8 cellular contexts compared by ENCODE assay signal in the genomic region with DNA sequence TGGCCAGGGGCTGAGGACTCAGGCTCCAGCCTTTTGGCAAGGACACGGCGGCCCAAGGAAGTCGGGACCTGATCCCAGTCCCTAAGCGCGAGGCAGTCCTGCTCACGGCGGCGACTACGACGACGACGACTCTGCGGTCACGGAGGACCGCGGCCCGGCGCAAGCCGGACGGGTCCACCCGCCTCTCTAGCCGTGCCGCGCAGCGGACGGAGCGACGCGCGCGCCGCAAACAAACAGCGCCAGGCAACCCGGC. TPM values are rescaled to one million over a fixed set of nuclear protein-coding genes. Genes with fewer than 3 reads are reported as not detected.
DNase-seq lines count a peak whose midpoint lies in the region; ATAC-seq and TF ChIP-seq lines count a peak whose summit lies in the region.

No MANE protein-coding gene starts in this region.

- no peak overlapping the region for H3K56ac ChIP-seq in H9 (ENCODE audit: insufficient read length, low read depth, low read length)

- H3T11ph ChIP-seq in H9 (ENCODE audit: low read length) = no peak overlapping the region

- no peaks in the 10 kb centered on the region for H3K4me1 ChIP-seq in H9 (ENCODE audit: insufficient read depth, low read length)

- no peaks in the 10 kb centered on the region for H3K79me2 ChIP-seq in H9 (ENCODE audit: insufficient read depth, low read length)

- no peak overlapping the region for H2BK120ac ChIP-seq in H9 (ENCODE audit: low read depth, low read length, poor library complexity, severe bottlenecking)

- H3K23me2 ChIP-seq in H9 (ENCODE audit: insufficient read length, low read depth, low read length, poor library complexity, severe bottlenecking) = peaks cover 15% of the 10 kb centered on the region

- H3K14ac ChIP-seq in H9 (ENCODE audit: insufficient read depth, low read length) = no peak overlapping the region

- no peak overlapping the region for H3K27ac ChIP-seq in H9 (ENCODE audit: insufficient read length, low read depth, low read length)

- ATAC-seq in stimulated activated naive B cell treated with anti-CD40 and anti-IgM and Interleukin-4, amounts not matched to agents 10 μg/mL and 1 μg/mL and 100 μg/mL, for 72 hours (replicated peaks) = peak in 1 of 2 donors; percentile 4
- ATAC-seq in GM18502 (IDR thresholded peaks at IDR 0.05; ENCODE audit: poor library complexity, unreplicated experiment) = no peak
- no peak for ATAC-seq in HG03342 (IDR thresholded peaks at IDR 0.05; ENCODE audit: unreplicated experiment)
- no peak for ATAC-seq in GM21360 (IDR thresholded peaks at IDR 0.05; ENCODE audit: unreplicated experiment)

- H3K4ac ChIP-seq in H9 (ENCODE audit: low read depth, low read length) = no peak overlapping the region

- intact Hi-C loops in activated T-helper 2 cell treated with anti-CD3 and anti-CD28 coated beads, Interferon-gamma antibody, Interleukin-2, Interleukin-4, amounts not matched to agents 10 μg/mL and 5 μg/mL and 100 μg/mL, durations not matched to agents 14 hours and 24 hours and 36 hours (cut with micrococcal nuclease) = loop anchor here (1.0 kb wide), 1 partner anchor 185 kb away; no protein-coding TSS in a partner anchor

- H3K79me1 ChIP-seq in H9 (ENCODE audit: insufficient read depth, low read depth, low read length, poor library complexity, severe bottlenecking) = no peaks in the 10 kb centered on the region

- no peaks in the 10 kb centered on the region for H3K36me3 Mint-ChIP-seq in H9 (ENCODE audit: insufficient read depth in 1 of 3, low read depth in 3 of 3)
- H3K36me3 Mint-ChIP-seq in activated T-helper 2 cell treated with anti-CD3 and anti-CD28 coated beads, Interferon-gamma antibody, Interleukin-2, Interleukin-4, amounts not matched to agents 10 μg/mL and 5 μg/mL and 100 μg/mL, durations not matched to agents 14 hours and 24 hours and 36 hours (ENCODE audit: low read depth) = no peaks in the 10 kb centered on the region
- H3K36me3 Mint-ChIP-seq in stimulated activated naive B cell treated with anti-CD40 and anti-IgM and Interleukin-4, amounts not matched to agents 10 μg/mL and 1 μg/mL and 100 μg/mL, for 72 hours = no peaks in the 10 kb centered on the region

- no peak overlapping the region for H2AFZ ChIP-seq in H9 (ENCODE audit: low read length)

- H3K27me3 ChIP-seq in H9 (ENCODE audit: insufficient read depth, low read length) = peaks cover 12% of the 10 kb centered on the region; the same call in 1 of the 2 replicates

- H2BK20ac ChIP-seq in H9 (ENCODE audit: low read depth, low read length, poor library complexity, severe bottlenecking) = no peak overlapping the region

- no CpG with 5 or more reads among the region's 34 CpGs for WGBS in H9 (ENCODE audit: extremely low coverage, insufficient read length, low lambda C conversion rate)

- no peak overlapping the region for H3K27ac Mint-ChIP-seq in H9
- H3K27ac Mint-ChIP-seq in activated T-helper 2 cell treated with anti-CD3 and anti-CD28 coated beads, Interferon-gamma antibody, Interleukin-2, Interleukin-4, amounts not matched to agents 10 μg/mL and 5 μg/mL and 100 μg/mL, durations not matched to agents 14 hours and 24 hours and 36 hours = no peak overlapping the region
- no peak overlapping the region for H3K27ac Mint-ChIP-seq in stimulated activated naive B cell treated with anti-CD40 and anti-IgM and Interleukin-4, amounts not matched to agents 10 μg/mL and 1 μg/mL and 100 μg/mL, for 72 hours

- DNase-seq in H9 (peak; percentile 59), MV-4-11 (lab: John Stamatoyannopoulos, UW) (no peak)
- DNase-seq in activated T-helper 2 cell treated with anti-CD3 and anti-CD28 coated beads, Interferon-gamma antibody, Interleukin-2, Interleukin-4, amounts not matched to agents 10 μg/mL and 5 μg/mL and 100 μg/mL, durations not matched to agents 14 hours and 24 hours and 36 hours (ENCODE audit: low spot score) = no peak
- no peak for DNase-seq in stimulated activated naive B cell treated with anti-CD40 and anti-IgM and Interleukin-4, amounts not matched to agents 10 μg/mL and 1 μg/mL and 100 μg/mL, for 72 hours

- H3K4me2 ChIP-seq in H9 (ENCODE audit: insufficient read depth, insufficient read length, low read length) = peak overlapping the region; percentile 48

- H3K9me3 Mint-ChIP-seq in H9 = no peaks in the 10 kb centered on the region
- H3K9me3 Mint-ChIP-seq in activated T-helper 2 cell treated with anti-CD3 and anti-CD28 coated beads, Interferon-gamma antibody, Interleukin-2, Interleukin-4, amounts not matched to agents 10 μg/mL and 5 μg/mL and 100 μg/mL, durations not matched to agents 14 hours and 24 hours and 36 hours = no peaks in the 10 kb centered on the region
- H3K9me3 Mint-ChIP-seq in stimulated activated naive B cell treated with anti-CD40 and anti-IgM and Interleukin-4, amounts not matched to agents 10 μg/mL and 1 μg/mL and 100 μg/mL, for 72 hours = no peaks in the 10 kb centered on the region

- H4K5ac ChIP-seq in H9 (ENCODE audit: insufficient read length, low read depth, low read length) = no peak overlapping the region

- peaks cover 10 to 16% of the 10 kb centered on the region in 2 experiments for H3K4me1 Mint-ChIP-seq in H9
- H3K4me1 Mint-ChIP-seq in activated T-helper 2 cell treated with anti-CD3 and anti-CD28 coated beads, Interferon-gamma antibody, Interleukin-2, Interleukin-4, amounts not matched to agents 10 μg/mL and 5 μg/mL and 100 μg/mL, durations not matched to agents 14 hours and 24 hours and 36 hours (ENCODE audit: low read depth) = peaks cover 3% of the 10 kb centered on the region
- peaks cover 10 to 14% of the 10 kb centered on the region in 2 donors for H3K4me1 Mint-ChIP-seq in stimulated activated naive B cell treated with anti-CD40 and anti-IgM and Interleukin-4, amounts not matched to agents 10 μg/mL and 1 μg/mL and 100 μg/mL, for 72 hours

- H4K20me1 ChIP-seq in H9 (ENCODE audit: control insufficient read depth, insufficient read depth, insufficient read length) = no peaks in the 10 kb centered on the region

- H3K18ac ChIP-seq in H9 (ENCODE audit: insufficient read length, low read depth, low read length) = no peak overlapping the region

- H2BK15ac ChIP-seq in H9 (ENCODE audit: low read depth, low read length) = no peak overlapping the region

- TF ChIP-seq CTCF in H9 (conservative IDR thresholded peaks at IDR 0.05) = no peak

- H3K9me3 ChIP-seq in H9 (ENCODE audit: control insufficient read depth, low read depth, low read length) = no peaks in the 10 kb centered on the region

- H4K8ac ChIP-seq in H9 (replicated peaks; ENCODE audit: insufficient read length, low read depth, low read length) = no peak overlapping the region

- H2BK12ac ChIP-seq in H9 (ENCODE audit: insufficient read length, low read depth, low read length) = no peak overlapping the region

- peak overlapping the region; percentile 75 to 89 for H3K4me3 Mint-ChIP-seq in H9
- H3K4me3 Mint-ChIP-seq in activated T-helper 2 cell treated with anti-CD3 and anti-CD28 coated beads, Interferon-gamma antibody, Interleukin-2, Interleukin-4, amounts not matched to agents 10 μg/mL and 5 μg/mL and 100 μg/mL, durations not matched to agents 14 hours and 24 hours and 36 hours (ENCODE audit: low read depth) = peak overlapping the region; percentile 45
- peak overlapping the region; percentile 67 to 69 for H3K4me3 Mint-ChIP-seq in stimulated activated naive B cell treated with anti-CD40 and anti-IgM and Interleukin-4, amounts not matched to agents 10 μg/mL and 1 μg/mL and 100 μg/mL, for 72 hours

- peaks cover 34% of the 10 kb centered on the region for H3K27me3 Mint-ChIP-seq in H9 (ENCODE audit: low read depth)
- H3K27me3 Mint-ChIP-seq in activated T-helper 2 cell treated with anti-CD3 and anti-CD28 coated beads, Interferon-gamma antibody, Interleukin-2, Interleukin-4, amounts not matched to agents 10 μg/mL and 5 μg/mL and 100 μg/mL, durations not matched to agents 14 hours and 24 hours and 36 hours (ENCODE audit: low read depth) = peaks cover 27% of the 10 kb centered on the region
- peaks cover 48 to 66% of the 10 kb centered on the region in 2 donors for H3K27me3 Mint-ChIP-seq in stimulated activated naive B cell treated with anti-CD40 and anti-IgM and Interleukin-4, amounts not matched to agents 10 μg/mL and 1 μg/mL and 100 μg/mL, for 72 hours

- H2AK5ac ChIP-seq in H9 (ENCODE audit: insufficient read length, low read length) = no peak overlapping the region

- H3K4me3 ChIP-seq in iPS-11a (ENCODE audit: low read depth, low read length) = peak overlapping the region; percentile 50

- no peak overlapping the region for H2BK5ac ChIP-seq in H9 (ENCODE audit: insufficient read length, low read length)

- no peak overlapping the region for H3K9ac ChIP-seq in H9 (ENCODE audit: extremely low read depth, insufficient read length, low read length)

- H3K23ac ChIP-seq in H9 (ENCODE audit: insufficient read length, low read depth, low read length) = no peak overlapping the region

- H4K91ac ChIP-seq in H9 (ENCODE audit: insufficient read length, low read depth, low read length) = no peak overlapping the region

RNA-seq across cellular contexts. Expression of a gene that starts 0.4 kb away (rescaled TPM):
- 0.66 and 0.77 TPM in 2 replicates for total RNA-seq in H9 (2021)
- 0.05 TPM in 1 of 2 replicates, not detected in the other for total RNA-seq in activated T-helper 2 cell treated with anti-CD3 and anti-CD28 coated beads, Interferon-gamma antibody, Interleukin-2, Interleukin-4, amounts not matched to agents 10 μg/mL and 5 μg/mL and 100 μg/mL, durations not matched to agents 14 hours and 24 hours and 36 hours

RNA-seq across cellular contexts. Expression of a gene that starts 59.4 kb away (rescaled TPM):
- 0.17 and 0.20 TPM in 2 replicates for total RNA-seq in H9 (2021)
- not detected in 2 replicates for total RNA-seq in activated T-helper 2 cell treated with anti-CD3 and anti-CD28 coated beads, Interferon-gamma antibody, Interleukin-2, Interleukin-4, amounts not matched to agents 10 μg/mL and 5 μg/mL and 100 μg/mL, durations not matched to agents 14 hours and 24 hours and 36 hours
